9 cellular contexts compared by ENCODE assay signal in the genomic region with DNA sequence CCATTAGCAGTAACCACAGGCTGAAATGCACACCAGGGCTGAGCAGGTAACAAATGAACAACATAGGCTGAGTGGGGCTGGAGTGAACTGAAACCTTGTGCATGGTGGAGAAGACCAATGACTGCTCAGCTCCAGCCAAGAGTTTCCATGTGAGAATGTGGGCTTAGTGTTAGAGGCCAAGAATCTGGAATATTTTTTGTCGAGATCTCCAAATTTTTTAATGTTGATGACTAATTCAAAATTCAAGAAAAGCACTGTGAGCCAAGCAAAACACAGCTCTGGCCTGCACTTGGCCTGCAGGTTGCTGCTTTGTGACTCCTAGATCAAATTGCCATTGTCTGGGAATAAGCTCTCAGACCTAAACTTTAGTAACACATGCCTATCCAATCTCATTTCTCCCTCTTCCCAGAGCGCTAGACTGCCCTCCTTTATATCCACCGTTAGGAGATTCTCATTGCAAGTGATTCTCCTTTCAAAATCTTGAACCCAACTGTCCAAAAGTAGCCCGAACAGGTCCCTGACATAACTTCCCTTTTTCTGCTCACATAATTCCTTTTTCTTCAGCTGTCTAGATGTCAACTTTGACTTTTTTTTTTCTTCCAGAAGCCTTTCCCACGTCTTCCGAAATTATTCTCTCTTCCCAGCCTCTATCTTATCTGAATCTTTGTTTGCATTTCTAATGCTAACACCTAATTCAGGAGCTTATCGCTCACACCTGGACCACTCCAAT. TPM values are rescaled to one million over a fixed set of nuclear protein-coding genes. Genes with fewer than 3 reads are reported as not detected.
DNase-seq lines count a peak whose midpoint lies in the region; ATAC-seq and TF ChIP-seq lines count a peak whose summit lies in the region.
"Had no signal": no experiment of that assay in that cellular context is flagged by ENCODE, and none has a peak within 500 bp of the region (broad histone marks: within the 10 kb centered on the region; RNA-seq: fewer than 3 reads in every experiment).

No MANE protein-coding gene starts in this region.

- no peak for TF ChIP-seq CTCF in astrocyte of the cerebellum (IDR thresholded peaks at IDR 0.05; ENCODE audit: low read depth, low read length, missing control alignments)
- no peak for TF ChIP-seq CTCF in transverse colon (IDR thresholded peaks at IDR 0.05)

- H3K27ac ChIP-seq in transverse colon: peak overlapping the region; percentile 96 to 97 (median 96)

- intact Hi-C loops in activated CD4-positive, alpha-beta T cell treated with anti-CD3 and anti-CD28 coated beads for 36 hours (cut with DNase I, micrococcal nuclease): loop anchor here in 1 of 2 experiments (5.0 kb wide), 1 partner anchor 50 kb away; no protein-coding TSS in a partner anchor
- intact Hi-C loops in activated CD4-positive, alpha-beta T cell treated with anti-CD3 and anti-CD28 coated beads, Interleukin-2, amount 10 ng/mL, durations not matched to agents 24 days and 14 days (cut with micrococcal nuclease): no loop called here
- intact Hi-C loops in transverse colon (cut with DNase I; ENCODE audit: low total_unique reads): no loop called here

- H3K4me3 ChIP-seq in astrocyte of the cerebellum (ENCODE audit: low read depth, low read length) (no peak overlapping the region), transverse colon (peak overlapping the region in 1 of 4 donors; percentile 2)

- peaks cover 90% of the 10 kb centered on the region for H3K4me1 Mint-ChIP-seq in activated CD4-positive, alpha-beta T cell treated with anti-CD3 and anti-CD28 coated beads for 36 hours
- peaks cover 76% of the 10 kb centered on the region for H3K4me1 Mint-ChIP-seq in activated CD4-positive, alpha-beta T cell treated with anti-CD3 and anti-CD28 coated beads, Interleukin-2, amount 10 ng/mL, durations not matched to agents 24 days and 14 days

- TF ChIP-seq EP300 in transverse colon (IDR thresholded peaks at IDR 0.05; ENCODE audit: low read depth): no peak

- TF ChIP-seq POLR2A in transverse colon (IDR thresholded peaks at IDR 0.05): no peak

- no peaks in the 10 kb centered on the region for H3K9me3 ChIP-seq in transverse colon

- POLR2A ChIA-PET in activated CD4-positive, alpha-beta T cell treated with anti-CD3 and anti-CD28 coated beads for 36 hours (lab: Charles Lee): no interaction called here

- peaks cover 50% of the 10 kb centered on the region for H3K36me3 Mint-ChIP-seq in activated CD4-positive, alpha-beta T cell treated with anti-CD3 and anti-CD28 coated beads for 36 hours (ENCODE audit: low read depth)
- H3K36me3 Mint-ChIP-seq in activated CD4-positive, alpha-beta T cell treated with anti-CD3 and anti-CD28 coated beads, Interleukin-2, amount 10 ng/mL, durations not matched to agents 24 days and 14 days (ENCODE audit: low read depth): peaks cover 54% of the 10 kb centered on the region

- in situ Hi-C loops in astrocyte of the cerebellum (cut with HindIII; ENCODE audit: low sequenced_read_pairs) (loop anchor here (5.0 kb wide), 1 partner anchor 65 kb away; no protein-coding TSS in a partner anchor), transverse colon (cut with MboI; ENCODE audit: low pct_ligation_motif_present in 1 of 4, low pct_unique_long_range_greater_than_20kb in 1 of 4, low sequenced_read_pairs in 3 of 4) (no loop called here)

- ATAC-seq in activated CD4-positive, alpha-beta T cell treated with anti-CD3 and anti-CD28 coated beads for 36 hours: no peak
- ATAC-seq: CD8-positive, alpha-beta T cell had no signal

- H3K36me3 ChIP-seq in transverse colon: no peaks in the 10 kb centered on the region

- DNase-seq in activated CD4-positive, alpha-beta T cell treated with anti-CD3 and anti-CD28 coated beads for 36 hours: no peak
- DNase-seq in activated CD4-positive, alpha-beta T cell treated with anti-CD3 and anti-CD28 coated beads, Interleukin-2, amount 10 ng/mL, durations not matched to agents 24 days and 14 days: no peak
- DNase-seq in astrocyte of the cerebellum (ENCODE audit: low read depth): peak; percentile 80
- DNase-seq in kidney tubule cell (ENCODE audit: low spot score): peak; percentile 55
- no peak for DNase-seq in transverse colon
- no peak for DNase-seq in stimulated activated CD4-positive, alpha-beta T cell treated with anti-CD3 and anti-CD28 coated beads, Interleukin-12 subunit alpha, Interleukin-12 subunit beta, amount 100 ng/mL, for 4 hours
- DNase-seq in activated CD4-positive, alpha-beta T cell treated with anti-CD3 and anti-CD28 coated beads for 48 hours: no peak
- no peak for DNase-seq in epidermal melanocyte (ENCODE audit: insufficient read length, low spot score)
- DNase-seq: CD8-positive, alpha-beta T cell had no signal

- CTCF ChIA-PET in activated CD4-positive, alpha-beta T cell treated with anti-CD3 and anti-CD28 coated beads for 36 hours (lab: Charles Lee): interaction anchor here (2.0 to 3.1 kb wide), 2 partner anchors 63 to 185 kb away, joined by 6 to 10 read pairs; no protein-coding TSS in a partner anchor

- 29 to 43% methylated on average over 7 of the region's 7 CpGs for WGBS in transverse colon (ENCODE audit: low coverage in 1 of 2), 2 donors

- no peaks in the 10 kb centered on the region for H3K27me3 Mint-ChIP-seq in activated CD4-positive, alpha-beta T cell treated with anti-CD3 and anti-CD28 coated beads for 36 hours
- no peaks in the 10 kb centered on the region for H3K27me3 Mint-ChIP-seq in activated CD4-positive, alpha-beta T cell treated with anti-CD3 and anti-CD28 coated beads, Interleukin-2, amount 10 ng/mL, durations not matched to agents 24 days and 14 days

- H3K9me3 Mint-ChIP-seq in activated CD4-positive, alpha-beta T cell treated with anti-CD3 and anti-CD28 coated beads for 36 hours (ENCODE audit: low read depth): no peaks in the 10 kb centered on the region
- no peaks in the 10 kb centered on the region for H3K9me3 Mint-ChIP-seq in activated CD4-positive, alpha-beta T cell treated with anti-CD3 and anti-CD28 coated beads, Interleukin-2, amount 10 ng/mL, durations not matched to agents 24 days and 14 days
- H3K9me3 Mint-ChIP-seq: CD8-positive, alpha-beta T cell had no signal

- H3K27ac Mint-ChIP-seq in activated CD4-positive, alpha-beta T cell treated with anti-CD3 and anti-CD28 coated beads for 36 hours: peak overlapping the region; percentile 66
- H3K27ac Mint-ChIP-seq in activated CD4-positive, alpha-beta T cell treated with anti-CD3 and anti-CD28 coated beads, Interleukin-2, amount 10 ng/mL, durations not matched to agents 24 days and 14 days: no peak overlapping the region
- H3K27ac Mint-ChIP-seq: CD8-positive, alpha-beta T cell had no signal

- H3K4me1 ChIP-seq in transverse colon: peaks cover 74 to 98% (median 93%) of the 10 kb centered on the region in 4 donors

- H3K4me3 Mint-ChIP-seq in activated CD4-positive, alpha-beta T cell treated with anti-CD3 and anti-CD28 coated beads for 36 hours: no peak overlapping the region
- H3K4me3 Mint-ChIP-seq in activated CD4-positive, alpha-beta T cell treated with anti-CD3 and anti-CD28 coated beads, Interleukin-2, amount 10 ng/mL, durations not matched to agents 24 days and 14 days: no peak overlapping the region
- H3K4me3 Mint-ChIP-seq: CD8-positive, alpha-beta T cell had no signal

- H3K27me3 ChIP-seq in transverse colon: no peaks in the 10 kb centered on the region

RNA-seq across cellular contexts. Expression of a gene that starts 7.5 kb away (rescaled TPM):
- 100 to 1,000 TPM; 105 to 108 TPM for total RNA-seq in activated CD4-positive, alpha-beta T cell treated with anti-CD3 and anti-CD28 coated beads for 36 hours
- 103 and 108 TPM in 2 replicates for total RNA-seq in activated CD4-positive, alpha-beta T cell treated with anti-CD3 and anti-CD28 coated beads, Interleukin-2, amount 10 ng/mL, durations not matched to agents 24 days and 14 days
- total RNA-seq in transverse colon: 100 to 1,000 TPM; 106 to 377 (median 281) TPM

RNA-seq across cellular contexts. Expression of a gene that starts 55.2 kb away (rescaled TPM):
- 10 to 100 TPM; 36.1 to 52.5 TPM for total RNA-seq in activated CD4-positive, alpha-beta T cell treated with anti-CD3 and anti-CD28 coated beads for 36 hours
- total RNA-seq in activated CD4-positive, alpha-beta T cell treated with anti-CD3 and anti-CD28 coated beads, Interleukin-2, amount 10 ng/mL, durations not matched to agents 24 days and 14 days: 42.8 and 44.8 TPM in 2 replicates
- total RNA-seq in transverse colon: 10 to 100 TPM in 3 of 4 donors, 1 to 10 TPM in 1; 6.7 to 35.4 (median 23.8) TPM

Comparison
In these comparisons a context has a peak if more than half of its experiments do, and no peak if none do; other contexts are left out.
1. DNase-seq: peak in astrocyte of the cerebellum (single experiment) and kidney tubule cell (single experiment); none in activated CD4-positive, alpha-beta T cell treated with anti-CD3 and anti-CD28 coated beads for 36 hours (single experiment), activated CD4-positive, alpha-beta T cell treated with anti-CD3 and anti-CD28 coated beads, Interleukin-2, amount 10 ng/mL, durations not matched to agents 24 days and 14 days (single experiment), transverse colon (single experiment), stimulated activated CD4-positive, alpha-beta T cell treated with anti-CD3 and anti-CD28 coated beads, Interleukin-12 subunit alpha, Interleukin-12 subunit beta, amount 100 ng/mL, for 4 hours (single experiment), activated CD4-positive, alpha-beta T cell treated with anti-CD3 and anti-CD28 coated beads for 48 hours (single experiment) and epidermal melanocyte (single experiment).